Comparison of ENCODE assay signal across 11 cellular contexts in genomic region chr3:185316740-185317407, GRCh38.
A peak's percentile ranks its signal among the peaks of the same experiment; 100 is the strongest.
DNase-seq lines count a peak whose midpoint lies in the region; ATAC-seq and TF ChIP-seq lines count a peak whose summit lies in the region.
"Had no signal": no experiment of that assay in that cellular context is flagged by ENCODE, and none has a peak within 500 bp of the region (broad histone marks: within the 10 kb centered on the region; RNA-seq: fewer than 3 reads in every experiment).

No MANE protein-coding gene starts in this region.

- no peak for ATAC-seq in HG03175 (IDR thresholded peaks at IDR 0.05; ENCODE audit: unreplicated experiment)

- H3K4me2 ChIP-seq in OCI-LY3 (ENCODE audit: low read length) = peak overlapping the region; percentile 76

- H3K4me3 ChIP-seq in OCI-LY3 (ENCODE audit: low read length) = peak overlapping the region; percentile 55
- peak overlapping the region; percentile 39 to 44 for H3K4me3 ChIP-seq in neutrophil (ENCODE audit: low read depth in 1 of 2, low read length in 1 of 2)
- H3K4me3 ChIP-seq: uterus had no signal

- H3K9me3 ChIP-seq in OCI-LY3 (ENCODE audit: insufficient read depth, low read length) = no peaks in the 10 kb centered on the region
- H3K9me3 ChIP-seq in neutrophil = no peaks in the 10 kb centered on the region
- H3K9me3 ChIP-seq: uterus had no signal

- no peaks in the 10 kb centered on the region for H3K79me2 ChIP-seq in OCI-LY3 (ENCODE audit: low read length)

- DNase-seq in EH (ENCODE audit: low read depth) = peak; percentile 41
- DNase-seq in epithelial cell of prostate (ENCODE audit: low read depth, low spot score) = peak; percentile 88
- DNase-seq in NCI-H187 treated with DMSO at 0.1 percent for 48 hours (lab: John Stamatoyannopoulos, UW) = no peak
- DNase-seq in activated CD8-positive, alpha-beta memory T cell treated with anti-CD3 and anti-CD28 coated beads for 24 hours = no peak
- DNase-seq in HCEC 1CT = no peak
- DNase-seq: CD8-positive, alpha-beta memory T cell; erythroblast; uterus had no signal

- H3K36me3 ChIP-seq in OCI-LY3 (replicated peaks; ENCODE audit: low read depth, low read length) (no peaks in the 10 kb centered on the region), neutrophil (no peaks in the 10 kb centered on the region)
- H3K36me3 ChIP-seq: uterus had no signal

- no peaks in the 10 kb centered on the region for H3K27me3 ChIP-seq in OCI-LY3 (ENCODE audit: low read depth, low read length)
- no peaks in the 10 kb centered on the region for H3K27me3 ChIP-seq in neutrophil
- H3K27me3 ChIP-seq: uterus had no signal

- H3K27ac ChIP-seq in OCI-LY3 (ENCODE audit: low read length) (peak overlapping the region; percentile 4; the same call in 1 of the 2 replicates), epithelial cell of prostate (peak overlapping the region; percentile 97), neutrophil (peak overlapping the region; percentile 84)

- peaks cover 22% of the 10 kb centered on the region for H3K4me1 ChIP-seq in OCI-LY3 (ENCODE audit: low read length)
- peaks cover 24% of the 10 kb centered on the region in 2 experiments for H3K4me1 ChIP-seq in neutrophil (ENCODE audit: control insufficient read depth in 1 of 2, insufficient read depth in 1 of 2, low read depth in 1 of 2, low read length in 1 of 2)
- H3K4me1 ChIP-seq: uterus had no signal

- TF ChIP-seq CTCF in OCI-LY3 (IDR thresholded peaks at IDR 0.05; ENCODE audit: low read depth, low read length) = no peak
- peak; percentile 16 for TF ChIP-seq CTCF in neutrophil (IDR thresholded peaks at IDR 0.05)

- no peaks in the 10 kb centered on the region for H4K20me1 ChIP-seq in OCI-LY3 (ENCODE audit: insufficient read depth, low read length)

- H3K9ac ChIP-seq in OCI-LY3 (ENCODE audit: low read length) = peak overlapping the region; percentile 5; the same call in 1 of the 2 replicates

- peak overlapping the region; percentile 82 for H2AFZ ChIP-seq in OCI-LY3 (ENCODE audit: low read depth, low read length)

Comparison
In these comparisons a context has a peak if more than half of its experiments do, and no peak if none do; other contexts are left out.
1. DNase-seq: peak in EH (single experiment) and epithelial cell of prostate (single experiment); none in NCI-H187 treated with DMSO at 0.1 percent for 48 hours (single experiment), activated CD8-positive, alpha-beta memory T cell treated with anti-CD3 and anti-CD28 coated beads for 24 hours (single experiment) and HCEC 1CT (single experiment).
2. H3K27ac ChIP-seq: peak in every context shown above with its lines; median percentile 97 in epithelial cell of prostate; 84 in neutrophil; 4 in OCI-LY3.